Comparison of ENCODE assay signal across 24 cellular contexts in genomic region chr14:81272322-81272721, GRCh38.
"Had no signal": no experiment of that assay in that cellular context is flagged by ENCODE, and none has a peak within 500 bp of the region (broad histone marks: within the 10 kb centered on the region; RNA-seq: fewer than 3 reads in every experiment).

No MANE protein-coding gene starts in this region.

- H3K4me1 ChIP-seq: pancreas, upper lobe of right lung, uterus had no signal

- H3K27me3 ChIP-seq: hepatocyte, neutrophil, pancreas, sigmoid colon, testis, tibial nerve, upper lobe of right lung, uterus had no signal

- H2AFZ ChIP-seq: hepatocyte had no signal

- H3K27ac ChIP-seq: dorsolateral prefrontal cortex, hepatocyte, neutrophil, pancreas, sigmoid colon, upper lobe of right lung, uterus had no signal

- H3K9me3 ChIP-seq: mucosa of descending colon, neutrophil, pancreas, sigmoid colon, spleen, testis, tibial nerve, upper lobe of right lung, uterus had no signal

- FAIRE-seq: colon, frontal cortex, islet of Langerhans, pancreas had no signal

- DNase-seq: dorsolateral prefrontal cortex; effector CD4-positive, alpha-beta T cell; head of caudate nucleus; left colon; mucosa of descending colon; naive B cell; pancreas; sigmoid colon; spleen; stimulated activated CD4-positive, alpha-beta T cell treated with anti-CD3 and anti-CD28 coated beads, Interleukin-4, amount 100 ng/mL, for 4 hours; stimulated activated naive CD8-positive, alpha-beta T cell treated with anti-CD3 and anti-CD28 coated beads, Interleukin-15, Interleukin-2, amounts not matched to agents 100 U/mL and 50 U/mL, for 24 hours; substantia nigra; testis; upper lobe of right lung; uterus had no signal

- H3K4me2 ChIP-seq: hepatocyte had no signal

- H3K79me2 ChIP-seq: hepatocyte had no signal

- ATAC-seq: left colon; mucosa of descending colon; natural killer cell treated with Interleukin-12 subunit alpha and Interleukin-12 subunit beta and Interleukin-15 and Interleukin-18, amount 100 ng/mL, for 72 hours; pancreas; stimulated activated memory B cell treated with anti-CD40 and anti-IgM and Interleukin-4, amounts not matched to agents 10 μg/mL and 1 μg/mL and 100 μg/mL, for 72 hours; stimulated activated naive CD8-positive, alpha-beta T cell treated with anti-CD3 and anti-CD28 coated beads, Interleukin-15, Interleukin-2, amounts not matched to agents 100 U/mL and 50 U/mL, for 24 hours; upper lobe of right lung had no signal

- H3K4me3 ChIP-seq: dorsolateral prefrontal cortex, hepatocyte, lung, mucosa of descending colon, pancreas, sigmoid colon, spleen, testis, tibial nerve, upper lobe of right lung, uterus had no signal

- H3K36me3 ChIP-seq: neutrophil, pancreas, sigmoid colon, tibial nerve, uterus had no signal
